Comparison of ENCODE assay signal across 24 cellular contexts in genomic region chr2:241425368-241425767, GRCh38.
"Had no signal": no experiment of that assay in that cellular context is flagged by ENCODE, and none has a peak within 500 bp of the region (broad histone marks: within the 10 kb centered on the region; RNA-seq: fewer than 3 reads in every experiment).

No MANE protein-coding gene starts in this region.

- H3K9me3 ChIP-seq: SJSA1 had no signal

- DNase-seq: activated CD4-positive, alpha-beta T cell treated with anti-CD3 and anti-CD28 coated beads for 48 hours; activated CD4-positive, alpha-beta T cell treated with anti-CD3 and anti-CD28 coated beads, Interleukin-2, amount 50 U/mL, for 4 hours; activated CD4-positive, CD25-positive, alpha-beta regulatory T cell treated with anti-CD3 and anti-CD28 coated beads, Interleukin-2, amount 50 U/mL, for 72 hours; activated CD8-positive, alpha-beta memory T cell treated with anti-CD3 and anti-CD28 coated beads, Interleukin-2, amount 50 U/mL, for 48 hours; activated CD8-positive, alpha-beta T cell treated with anti-CD3 and anti-CD28 coated beads, Interleukin-2, amount 10 ng/mL, durations not matched to agents 7 days and 5 days; activated effector memory CD4-positive, alpha-beta T cell treated with anti-CD3 and anti-CD28 coated beads, Interleukin-2, amount 50 U/mL, for 16 hours; activated naive CD4-positive, alpha-beta T cell treated with Interleukin-2 at 50 U/mL for 16 hours; activated naive CD8-positive, alpha-beta T cell treated with anti-CD3 and anti-CD28 coated beads, Interleukin-2, amount 50 U/mL, for 24 hours; activated T-cell treated with anti-CD3 and anti-CD28 coated beads, Interleukin-2, amount 50 U/mL, for 24 hours; amygdala; brain microvascular endothelial cell; KG1; NCI-H1048; NCI-H1694; NCI-H2029; NCI-H446; NCI-H524; SHP77 had no signal

- H3K4me3 ChIP-seq: cardiac muscle cell, SJSA1 had no signal

- H3K27me3 ChIP-seq: brain microvascular endothelial cell, cardiac muscle cell, SJSA1 had no signal

- H3K4me1 Mint-ChIP-seq: activated naive CD8-positive, alpha-beta T cell treated with anti-CD3 and anti-CD28 coated beads, Interleukin-2, amount 50 U/mL, for 24 hours had no signal

- ATAC-seq: activated CD8-positive, alpha-beta T cell treated with anti-CD3 and anti-CD28 coated beads, Interleukin-2, amount 10 ng/mL, durations not matched to agents 7 days and 5 days; activated naive CD4-positive, alpha-beta T cell treated with anti-CD3 and anti-CD28 coated beads, Interleukin-2, amount 50 U/mL, for 72 hours; activated naive CD8-positive, alpha-beta T cell treated with anti-CD3 and anti-CD28 coated beads, Interleukin-2, amount 50 U/mL, for 24 hours; SK-N-SH treated with all-trans-retinoic acid at 6 μM for 48 hours had no signal

- H3K27ac ChIP-seq: brain microvascular endothelial cell, cardiac muscle cell, SJSA1 had no signal

- H3K27me3 Mint-ChIP-seq: activated naive CD8-positive, alpha-beta T cell treated with anti-CD3 and anti-CD28 coated beads, Interleukin-2, amount 50 U/mL, for 24 hours; activated T-cell treated with anti-CD3 and anti-CD28 coated beads, Interleukin-2, amount 50 U/mL, for 24 hours; IgD-negative memory B cell had no signal

- H3K27ac Mint-ChIP-seq: activated CD8-positive, alpha-beta T cell treated with anti-CD3 and anti-CD28 coated beads, Interleukin-2, amount 10 ng/mL, durations not matched to agents 7 days and 5 days; activated naive CD4-positive, alpha-beta T cell treated with anti-CD3 and anti-CD28 coated beads, Interleukin-2, amount 50 U/mL, for 72 hours; activated naive CD8-positive, alpha-beta T cell treated with anti-CD3 and anti-CD28 coated beads, Interleukin-2, amount 50 U/mL, for 24 hours; activated T-cell treated with anti-CD3 and anti-CD28 coated beads, Interleukin-2, amount 50 U/mL, for 24 hours; IgD-negative memory B cell; T-helper 1 cell treated with Interleukin-12 subunit alpha and Interleukin-12 subunit beta and Interleukin-4 antibody, amounts not matched to agents 30 μg/mL and 1 μg/mL, for 36 hours had no signal

- H3K4me1 ChIP-seq: SJSA1 had no signal

- H3K4me3 Mint-ChIP-seq: activated CD8-positive, alpha-beta T cell treated with anti-CD3 and anti-CD28 coated beads, Interleukin-2, amount 10 ng/mL, durations not matched to agents 7 days and 5 days; activated naive CD8-positive, alpha-beta T cell treated with anti-CD3 and anti-CD28 coated beads, Interleukin-2, amount 50 U/mL, for 24 hours; activated T-cell treated with anti-CD3 and anti-CD28 coated beads, Interleukin-2, amount 50 U/mL, for 24 hours; T-helper 1 cell treated with Interleukin-12 subunit alpha and Interleukin-12 subunit beta and Interleukin-4 antibody, amounts not matched to agents 30 μg/mL and 1 μg/mL, for 36 hours had no signal
